ENCODE assay signal across 9 cellular contexts in the genomic region with DNA sequence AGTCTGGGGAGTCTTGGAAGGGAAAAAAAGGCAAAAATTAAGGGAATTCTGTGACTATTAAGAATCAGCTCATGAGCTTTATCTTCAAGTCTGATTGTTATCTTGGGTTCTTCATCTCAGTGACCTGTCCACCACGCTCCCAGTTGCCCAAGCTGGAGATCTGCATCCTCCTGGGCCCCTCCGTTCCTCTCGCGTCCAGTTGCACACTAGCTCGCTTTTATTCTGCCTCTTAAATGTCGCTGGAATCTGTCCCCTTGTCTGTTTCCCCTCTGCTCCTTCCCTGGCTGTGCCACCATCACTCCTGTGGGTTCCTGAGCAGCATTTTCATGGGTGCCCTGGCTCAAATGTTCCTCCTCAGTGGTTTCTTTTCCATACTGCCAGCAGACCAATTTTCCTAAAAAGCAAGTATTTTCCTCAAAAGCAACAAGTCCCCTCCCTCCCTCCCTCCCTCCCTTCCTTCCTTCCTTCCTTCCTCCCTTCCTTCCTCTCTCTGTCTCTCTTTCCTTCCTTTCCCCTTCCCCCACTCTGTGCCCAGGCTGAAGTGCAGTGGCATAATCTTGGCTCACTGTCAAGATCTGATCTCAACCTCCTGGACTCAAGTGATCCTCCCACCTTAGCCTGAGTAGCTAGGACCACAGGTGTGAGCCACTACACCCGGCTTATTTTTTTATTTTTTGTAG. TPM values are rescaled to one million over a fixed set of nuclear protein-coding genes. Genes with fewer than 3 reads are reported as not detected.
DNase-seq lines count a peak whose midpoint lies in the region; ATAC-seq, FAIRE-seq and TF ChIP-seq lines count a peak whose summit lies in the region.
"Had no signal": no experiment of that assay in that cellular context is flagged by ENCODE, and none has a peak within 500 bp of the region (broad histone marks: within the 10 kb centered on the region; RNA-seq: fewer than 3 reads in every experiment).

No MANE protein-coding gene starts in this region.

- peak overlapping the region; percentile 83 for H3K4me3 Mint-ChIP-seq in activated naive CD4-positive, alpha-beta T cell treated with anti-CD3 and anti-CD28 coated beads for 36 hours
- H3K4me3 Mint-ChIP-seq in activated naive CD8-positive, alpha-beta T cell treated with anti-CD3 and anti-CD28 coated beads for 36 hours: peak overlapping the region; percentile 85

- DNase-seq in activated naive CD4-positive, alpha-beta T cell treated with anti-CD3 and anti-CD28 coated beads for 36 hours: no peak
- DNase-seq in activated naive CD4-positive, alpha-beta T cell treated with Interleukin-2 at 50 U/mL for 16 hours: no peak
- DNase-seq in activated naive CD8-positive, alpha-beta T cell treated with anti-CD3 and anti-CD28 coated beads for 36 hours: no peak
- DNase-seq in HepG2 (ENCODE audit: low spot score): no peak
- DNase-seq in suprapubic skin (ENCODE audit: low spot score in 2 of 2): no peak
- no peak for DNase-seq in iPS-NIHi11 (ENCODE audit: low spot score)
- DNase-seq in NCI-H226: no peak
- DNase-seq: NCI-H1105 had no signal

- H3K27ac ChIP-seq in HepG2 (ENCODE audit: extremely low read length, insufficient read depth, low read length): no peak overlapping the region
- H3K27ac ChIP-seq in suprapubic skin: no peak overlapping the region

- H3K9ac ChIP-seq in HepG2 (ENCODE audit: insufficient read depth, low read depth, low read length): peak overlapping the region; percentile 92; the same call in 1 of the 2 replicates

- CTCF ChIA-PET in activated naive CD4-positive, alpha-beta T cell treated with anti-CD3 and anti-CD28 coated beads for 36 hours (lab: Charles Lee): interaction anchor here (0.9 to 1.1 kb wide), 2 partner anchors 8 to 11 kb away, joined by 4 to 5 read pairs; no protein-coding TSS in a partner anchor
- CTCF ChIA-PET in HepG2 (lab: Yijun Ruan, JAX; ENCODE audit: low intra/inter-chr PET ratio, low total read pairs): no interaction called here

- no peaks in the 10 kb centered on the region for H3K9me3 ChIP-seq in HepG2 (ENCODE audit: low read length)
- no peaks in the 10 kb centered on the region for H3K9me3 ChIP-seq in suprapubic skin

- TF ChIP-seq POLR2A in HepG2 (IDR thresholded peaks at IDR 0.05; ENCODE audit: insufficient read depth in 1 of 2, low read depth in 2 of 2, low read length in 2 of 2) (no peak), suprapubic skin (IDR thresholded peaks at IDR 0.05) (no peak)

- no peak for ATAC-seq in HepG2
- no peak for ATAC-seq in HG03175 (IDR thresholded peaks at IDR 0.05; ENCODE audit: unreplicated experiment)

- H3K27me3 ChIP-seq in HepG2 (ENCODE audit: control insufficient read depth in 1 of 2, insufficient read depth in 2 of 2, low read length in 2 of 2): peaks cover 0 to 2% of the 10 kb centered on the region in 2 experiments; a peak in 3 of 5 replicates
- H3K27me3 ChIP-seq in suprapubic skin: no peaks in the 10 kb centered on the region

- TF ChIP-seq EP300 in HepG2 (IDR thresholded peaks at IDR 0.05; ENCODE audit: low read depth in 2 of 2, low read length in 2 of 2) (no peak), HepG2 (CRISPR knock-in tag; IDR thresholded peaks at IDR 0.05; ENCODE audit: borderline replicate concordance) (no peak), suprapubic skin (IDR thresholded peaks at IDR 0.05) (no peak)

- no peaks in the 10 kb centered on the region for H3K9me3 Mint-ChIP-seq in activated naive CD4-positive, alpha-beta T cell treated with anti-CD3 and anti-CD28 coated beads for 36 hours
- H3K9me3 Mint-ChIP-seq in activated naive CD8-positive, alpha-beta T cell treated with anti-CD3 and anti-CD28 coated beads for 36 hours: no peaks in the 10 kb centered on the region

- peak overlapping the region; percentile 93 for H3K4me2 ChIP-seq in HepG2 (ENCODE audit: low read depth, low read length)

- no peak for TF ChIP-seq RAD21 in HepG2 (CRISPR knock-in tag; IDR thresholded peaks at IDR 0.05)

- H4K20me1 ChIP-seq in HepG2 (ENCODE audit: insufficient read depth, low read length): no peaks in the 10 kb centered on the region; the same call in 1 of the 2 replicates

- in situ Hi-C loops in HepG2 (cut with HindIII; ENCODE audit: extremely low pct_ligation_motif_present, low pct_unique_long_range_greater_than_20kb): no loop called here

- peaks cover 6 to 19% of the 10 kb centered on the region in 2 experiments; a peak in 3 of 5 replicates for H3K36me3 ChIP-seq in HepG2 (replicated peaks in 1 of 2; ENCODE audit: control insufficient read depth in 1 of 2, insufficient read depth in 2 of 2, low read length in 2 of 2)
- peaks cover 12% of the 10 kb centered on the region for H3K36me3 ChIP-seq in suprapubic skin

- no TSS peak for BruUV-seq in HepG2 (replicated peaks; lab: Mats Ljungman, UMichigan)

- H2AFZ ChIP-seq in HepG2 (ENCODE audit: low read length): no peak overlapping the region

- no peak for FAIRE-seq in HepG2 (lab: Jason Lieb, UNC)

- no peak overlapping the region for H3K27ac Mint-ChIP-seq in activated naive CD4-positive, alpha-beta T cell treated with anti-CD3 and anti-CD28 coated beads for 36 hours
- H3K27ac Mint-ChIP-seq in activated naive CD8-positive, alpha-beta T cell treated with anti-CD3 and anti-CD28 coated beads for 36 hours: no peak overlapping the region

- H3K4me1 ChIP-seq in HepG2 (ENCODE audit: insufficient read depth, low read length): peaks cover 28% of the 10 kb centered on the region
- H3K4me1 ChIP-seq in suprapubic skin: peaks cover 29% of the 10 kb centered on the region

- peak overlapping the region; percentile 72 to 99 (median 90); a peak in 5 of 6 replicates for H3K4me3 ChIP-seq in HepG2 (replicated peaks in 1 of 3; ENCODE audit: insufficient read depth in 1 of 3, low read depth in 2 of 3, low read length in 3 of 3)
- peak overlapping the region; percentile 84 for H3K4me3 ChIP-seq in suprapubic skin

- TF ChIP-seq CTCF in HepG2 (CRISPR knock-in tag; IDR thresholded peaks at IDR 0.05): no peak
- no peak for TF ChIP-seq CTCF in suprapubic skin (IDR thresholded peaks at IDR 0.05)

- intact Hi-C loops in activated naive CD4-positive, alpha-beta T cell treated with anti-CD3 and anti-CD28 coated beads for 36 hours (cut with micrococcal nuclease): no loop called here
- intact Hi-C loops in HepG2 (cut with micrococcal nuclease; ENCODE audit: unreplicated experiment): no loop called here

- POLR2A ChIA-PET in HepG2 (lab: Yijun Ruan, JAX): interaction anchor here (0.9 to 2.7 kb wide), 3 partner anchors 38 to 153 kb away, joined by 3 to 10 read pairs (median 4); a partner anchor contains a TSS

- peaks cover 20% of the 10 kb centered on the region for H3K4me1 Mint-ChIP-seq in activated naive CD4-positive, alpha-beta T cell treated with anti-CD3 and anti-CD28 coated beads for 36 hours (ENCODE audit: low read depth)
- H3K4me1 Mint-ChIP-seq in activated naive CD8-positive, alpha-beta T cell treated with anti-CD3 and anti-CD28 coated beads for 36 hours: peaks cover 16% of the 10 kb centered on the region

- H3K27me3 Mint-ChIP-seq in activated naive CD4-positive, alpha-beta T cell treated with anti-CD3 and anti-CD28 coated beads for 36 hours (ENCODE audit: low read depth): peaks cover 9% of the 10 kb centered on the region
- peaks cover 7% of the 10 kb centered on the region for H3K27me3 Mint-ChIP-seq in activated naive CD8-positive, alpha-beta T cell treated with anti-CD3 and anti-CD28 coated beads for 36 hours

- H3K79me2 ChIP-seq in HepG2 (ENCODE audit: insufficient read depth, low read length): peaks cover 7% of the 10 kb centered on the region

- peaks cover 1% of the 10 kb centered on the region for H3K36me3 Mint-ChIP-seq in activated naive CD4-positive, alpha-beta T cell treated with anti-CD3 and anti-CD28 coated beads for 36 hours (ENCODE audit: low read depth)
- H3K36me3 Mint-ChIP-seq in activated naive CD8-positive, alpha-beta T cell treated with anti-CD3 and anti-CD28 coated beads for 36 hours: peaks cover 2% of the 10 kb centered on the region

- 91% methylated on average over 7 of the region's 7 CpGs for WGBS in HepG2 (ENCODE audit: low lambda C conversion rate)
- WGBS in suprapubic skin: 75% methylated on average over 7 of the region's 7 CpGs

TF ChIP-seq in HepG2, 621 proteins besides CTCF, POLR2A, EP300 and RAD21 (continues in another document):
- no peak for TF ChIP-seq ZFP1 (CRISPR knock-in tag; IDR thresholded peaks at IDR 0.05)

RNA-seq across cellular contexts. Expression of a gene that starts 1.4 kb away (rescaled TPM):
- total RNA-seq in activated naive CD4-positive, alpha-beta T cell treated with anti-CD3 and anti-CD28 coated beads for 36 hours: 10 to 100 TPM in 1 of 2 experiments, 1 to 10 TPM in 1; 9.0 to 11.7 TPM
- 10 to 100 TPM; 11.7 to 13.8 TPM for total RNA-seq in activated naive CD8-positive, alpha-beta T cell treated with anti-CD3 and anti-CD28 coated beads for 36 hours
- total RNA-seq in HepG2 (2016; rRNA removed; fragmentation: Illumina TruSeq; extraction: Trizol) (15.1 and 16.0 TPM in 2 replicates), suprapubic skin (10 to 100 TPM; 17.1 to 47.8 (median 19.3) TPM)
- total RNA-seq in HepG2 (2016; cell fraction: cytosol; rRNA removed; fragmentation: Illumina TruSeq; extraction: Trizol; ENCODE audit: low read depth): 4.7 and 13.7 TPM in 2 replicates
- total RNA-seq in HepG2 (2016; cell fraction: insoluble cytoplasmic fraction; rRNA removed; fragmentation: Illumina TruSeq; extraction: Trizol): 13.4 and 18.2 TPM in 2 replicates
- 11.1 and 11.3 TPM in 2 replicates for total RNA-seq in HepG2 (2016; cell fraction: membrane; rRNA removed; fragmentation: Illumina TruSeq; extraction: Trizol)
- 12.0 and 13.2 TPM in 2 replicates for total RNA-seq in HepG2 (2016; cell fraction: nucleus; rRNA removed; fragmentation: Illumina TruSeq; extraction: Trizol)
- 17.1 and 19.8 TPM in 2 replicates for polyA plus RNA-seq in HepG2 (2011; rRNA removed)
- polyA plus RNA-seq in HepG2 (2011; cell fraction: cytosol; rRNA removed): 12.3 and 17.8 TPM in 2 replicates
- polyA plus RNA-seq in HepG2 (2011; cell fraction: nucleus; rRNA removed): 45.5 and 45.6 TPM in 2 replicates
- polyA plus RNA-seq in HepG2 (2012): 11.8 and 15.4 TPM in 2 replicates
- 5.9 and 6.8 TPM in 2 replicates for polyA plus RNA-seq in HepG2 (2016; cell fraction: cytosol; fragmentation: Illumina TruSeq; extraction: Trizol; ENCODE audit: low read depth)
- 13.7 and 14.0 TPM in 2 replicates for polyA plus RNA-seq in HepG2 (2016; cell fraction: insoluble cytoplasmic fraction; fragmentation: Illumina TruSeq; extraction: Trizol; ENCODE audit: low read depth)
- 8.4 and 8.6 TPM in 2 replicates for polyA plus RNA-seq in HepG2 (2016; cell fraction: membrane; fragmentation: Illumina TruSeq; extraction: Trizol; ENCODE audit: low read depth)
- 27.6 and 30.0 TPM in 2 replicates for polyA plus RNA-seq in HepG2 (2016; cell fraction: nucleus; fragmentation: Illumina TruSeq; extraction: Trizol; ENCODE audit: insufficient read depth, low read depth)
- polyA minus RNA-seq in HepG2 (2011; rRNA and poly(A)+ RNA removed; ENCODE audit: low replicate concordance): 28.6 and 32.9 TPM in 2 replicates
- 5.3 and 7.2 TPM in 2 replicates for polyA minus RNA-seq in HepG2 (2011; cell fraction: cytosol; rRNA and poly(A)+ RNA removed)
- 33.6 and 36.6 TPM in 2 replicates for polyA minus RNA-seq in HepG2 (2011; cell fraction: nucleus; rRNA and poly(A)+ RNA removed)
